1 cellular context compared by ENCODE assay signal in genomic region chr11:46593550-46594382, GRCh38.
A peak's percentile ranks its signal among the peaks of the same experiment; 100 is the strongest.
TF ChIP-seq lines count a peak whose summit lies in the region.

A gene with protein sequence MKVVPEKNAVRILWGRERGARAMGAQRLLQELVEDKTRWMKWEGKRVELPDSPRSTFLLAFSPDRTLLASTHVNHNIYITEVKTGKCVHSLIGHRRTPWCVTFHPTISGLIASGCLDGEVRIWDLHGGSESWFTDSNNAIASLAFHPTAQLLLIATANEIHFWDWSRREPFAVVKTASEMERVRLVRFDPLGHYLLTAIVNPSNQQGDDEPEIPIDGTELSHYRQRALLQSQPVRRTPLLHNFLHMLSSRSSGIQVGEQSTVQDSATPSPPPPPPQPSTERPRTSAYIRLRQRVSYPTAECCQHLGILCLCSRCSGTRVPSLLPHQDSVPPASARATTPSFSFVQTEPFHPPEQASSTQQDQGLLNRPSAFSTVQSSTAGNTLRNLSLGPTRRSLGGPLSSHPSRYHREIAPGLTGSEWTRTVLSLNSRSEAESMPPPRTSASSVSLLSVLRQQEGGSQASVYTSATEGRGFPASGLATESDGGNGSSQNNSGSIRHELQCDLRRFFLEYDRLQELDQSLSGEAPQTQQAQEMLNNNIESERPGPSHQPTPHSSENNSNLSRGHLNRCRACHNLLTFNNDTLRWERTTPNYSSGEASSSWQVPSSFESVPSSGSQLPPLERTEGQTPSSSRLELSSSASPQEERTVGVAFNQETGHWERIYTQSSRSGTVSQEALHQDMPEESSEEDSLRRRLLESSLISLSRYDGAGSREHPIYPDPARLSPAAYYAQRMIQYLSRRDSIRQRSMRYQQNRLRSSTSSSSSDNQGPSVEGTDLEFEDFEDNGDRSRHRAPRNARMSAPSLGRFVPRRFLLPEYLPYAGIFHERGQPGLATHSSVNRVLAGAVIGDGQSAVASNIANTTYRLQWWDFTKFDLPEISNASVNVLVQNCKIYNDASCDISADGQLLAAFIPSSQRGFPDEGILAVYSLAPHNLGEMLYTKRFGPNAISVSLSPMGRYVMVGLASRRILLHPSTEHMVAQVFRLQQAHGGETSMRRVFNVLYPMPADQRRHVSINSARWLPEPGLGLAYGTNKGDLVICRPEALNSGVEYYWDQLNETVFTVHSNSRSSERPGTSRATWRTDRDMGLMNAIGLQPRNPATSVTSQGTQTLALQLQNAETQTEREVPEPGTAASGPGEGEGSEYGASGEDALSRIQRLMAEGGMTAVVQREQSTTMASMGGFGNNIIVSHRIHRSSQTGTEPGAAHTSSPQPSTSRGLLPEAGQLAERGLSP (N-terminal part only) (minus strand): TSS chr11:46594023. CDS start chr11:46548380, 45,643 bp downstream.

TF ChIP-seq in HepG2, 621 proteins besides CTCF, POLR2A, EP300 and RAD21 (continued from another document):
- no peak for TF ChIP-seq FOXO4 (CRISPR knock-in tag; conservative IDR thresholded peaks at IDR 0.05)
- no peak for TF ChIP-seq NPAS2 (CRISPR knock-in tag; IDR thresholded peaks at IDR 0.05; ENCODE audit: borderline replicate concordance)
- TF ChIP-seq ZNF484 (CRISPR knock-in tag; IDR thresholded peaks at IDR 0.05; ENCODE audit: borderline replicate concordance, low read depth) = no peak
- TF ChIP-seq ZNF629 (CRISPR knock-in tag; conservative IDR thresholded peaks at IDR 0.05) = no peak
- TF ChIP-seq, protein P1, sequence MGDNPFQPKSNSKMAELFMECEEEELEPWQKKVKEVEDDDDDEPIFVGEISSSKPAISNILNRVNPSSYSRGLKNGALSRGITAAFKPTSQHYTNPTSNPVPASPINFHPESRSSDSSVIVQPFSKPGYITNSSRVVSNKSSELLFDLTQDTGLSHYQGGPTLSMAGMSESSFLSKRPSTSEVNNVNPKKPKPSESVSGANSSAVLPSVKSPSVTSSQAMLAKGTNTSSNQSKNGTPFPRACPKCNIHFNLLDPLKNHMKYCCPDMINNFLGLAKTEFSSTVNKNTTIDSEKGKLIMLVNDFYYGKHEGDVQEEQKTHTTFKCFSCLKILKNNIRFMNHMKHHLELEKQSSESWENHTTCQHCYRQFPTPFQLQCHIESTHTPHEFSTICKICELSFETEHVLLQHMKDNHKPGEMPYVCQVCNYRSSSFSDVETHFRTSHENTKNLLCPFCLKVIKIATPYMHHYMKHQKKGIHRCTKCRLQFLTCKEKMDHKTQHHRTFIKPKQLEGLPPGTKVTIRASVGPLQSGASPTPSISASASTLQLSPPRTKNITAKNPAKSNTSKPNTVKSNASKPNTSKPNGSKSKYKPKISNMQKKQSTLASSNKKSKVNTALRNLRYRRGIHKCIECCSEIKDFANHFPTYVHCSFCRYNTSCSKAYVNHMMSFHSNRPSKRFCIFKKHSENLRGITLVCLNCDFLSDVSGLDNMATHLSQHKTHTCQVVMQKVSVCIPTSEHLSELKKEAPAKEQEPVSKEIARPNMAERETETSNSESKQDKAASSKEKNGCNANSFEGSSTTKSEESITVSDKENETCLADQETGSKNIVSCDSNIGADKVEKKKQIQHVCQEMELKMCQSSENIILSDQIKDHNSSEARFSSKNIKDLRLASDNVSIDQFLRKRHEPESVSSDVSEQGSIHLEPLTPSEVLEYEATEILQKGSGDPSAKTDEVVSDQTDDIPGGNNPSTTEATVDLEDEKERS (CRISPR knock-in tag; IDR thresholded peaks at IDR 0.05) = 0 out of 2 replicates have a peak, but pooled peaks have one; percentile 77
- no peak for TF ChIP-seq ZNF761 (CRISPR knock-in tag; conservative IDR thresholded peaks at IDR 0.05)
- TF ChIP-seq PHB2 (IDR thresholded peaks at IDR 0.05; ENCODE audit: partially characterized antibody) = no peak
- no peak for TF ChIP-seq SOX6 (IDR thresholded peaks at IDR 0.05)
- TF ChIP-seq SOX6 (CRISPR knock-in tag; IDR thresholded peaks at IDR 0.05) = peak; percentile 74
- TF ChIP-seq PPARG (CRISPR knock-in tag; conservative IDR thresholded peaks at IDR 0.05) = peak; percentile 52; the same call in 1 of the 2 replicates
- TF ChIP-seq ZNF17 (CRISPR knock-in tag; IDR thresholded peaks at IDR 0.05) = 0 out of 2 replicates have a peak, but pooled peaks have one; percentile 40
- no peak; the same call in 1 of the 2 replicates for TF ChIP-seq ISL2 (CRISPR knock-in tag; IDR thresholded peaks at IDR 0.05)
- TF ChIP-seq IRF2 (CRISPR knock-in tag; IDR thresholded peaks at IDR 0.05) = peak; percentile 93
- peak; percentile 43 for TF ChIP-seq PHF20 (CRISPR knock-in tag; IDR thresholded peaks at IDR 0.05)
- TF ChIP-seq KLF15 (CRISPR knock-in tag; IDR thresholded peaks at IDR 0.05; ENCODE audit: borderline replicate concordance) = no peak; the same call in 1 of the 2 replicates
- TF ChIP-seq TRIM24 (CRISPR knock-in tag; IDR thresholded peaks at IDR 0.05) = no peak
- TF ChIP-seq, protein P2, sequence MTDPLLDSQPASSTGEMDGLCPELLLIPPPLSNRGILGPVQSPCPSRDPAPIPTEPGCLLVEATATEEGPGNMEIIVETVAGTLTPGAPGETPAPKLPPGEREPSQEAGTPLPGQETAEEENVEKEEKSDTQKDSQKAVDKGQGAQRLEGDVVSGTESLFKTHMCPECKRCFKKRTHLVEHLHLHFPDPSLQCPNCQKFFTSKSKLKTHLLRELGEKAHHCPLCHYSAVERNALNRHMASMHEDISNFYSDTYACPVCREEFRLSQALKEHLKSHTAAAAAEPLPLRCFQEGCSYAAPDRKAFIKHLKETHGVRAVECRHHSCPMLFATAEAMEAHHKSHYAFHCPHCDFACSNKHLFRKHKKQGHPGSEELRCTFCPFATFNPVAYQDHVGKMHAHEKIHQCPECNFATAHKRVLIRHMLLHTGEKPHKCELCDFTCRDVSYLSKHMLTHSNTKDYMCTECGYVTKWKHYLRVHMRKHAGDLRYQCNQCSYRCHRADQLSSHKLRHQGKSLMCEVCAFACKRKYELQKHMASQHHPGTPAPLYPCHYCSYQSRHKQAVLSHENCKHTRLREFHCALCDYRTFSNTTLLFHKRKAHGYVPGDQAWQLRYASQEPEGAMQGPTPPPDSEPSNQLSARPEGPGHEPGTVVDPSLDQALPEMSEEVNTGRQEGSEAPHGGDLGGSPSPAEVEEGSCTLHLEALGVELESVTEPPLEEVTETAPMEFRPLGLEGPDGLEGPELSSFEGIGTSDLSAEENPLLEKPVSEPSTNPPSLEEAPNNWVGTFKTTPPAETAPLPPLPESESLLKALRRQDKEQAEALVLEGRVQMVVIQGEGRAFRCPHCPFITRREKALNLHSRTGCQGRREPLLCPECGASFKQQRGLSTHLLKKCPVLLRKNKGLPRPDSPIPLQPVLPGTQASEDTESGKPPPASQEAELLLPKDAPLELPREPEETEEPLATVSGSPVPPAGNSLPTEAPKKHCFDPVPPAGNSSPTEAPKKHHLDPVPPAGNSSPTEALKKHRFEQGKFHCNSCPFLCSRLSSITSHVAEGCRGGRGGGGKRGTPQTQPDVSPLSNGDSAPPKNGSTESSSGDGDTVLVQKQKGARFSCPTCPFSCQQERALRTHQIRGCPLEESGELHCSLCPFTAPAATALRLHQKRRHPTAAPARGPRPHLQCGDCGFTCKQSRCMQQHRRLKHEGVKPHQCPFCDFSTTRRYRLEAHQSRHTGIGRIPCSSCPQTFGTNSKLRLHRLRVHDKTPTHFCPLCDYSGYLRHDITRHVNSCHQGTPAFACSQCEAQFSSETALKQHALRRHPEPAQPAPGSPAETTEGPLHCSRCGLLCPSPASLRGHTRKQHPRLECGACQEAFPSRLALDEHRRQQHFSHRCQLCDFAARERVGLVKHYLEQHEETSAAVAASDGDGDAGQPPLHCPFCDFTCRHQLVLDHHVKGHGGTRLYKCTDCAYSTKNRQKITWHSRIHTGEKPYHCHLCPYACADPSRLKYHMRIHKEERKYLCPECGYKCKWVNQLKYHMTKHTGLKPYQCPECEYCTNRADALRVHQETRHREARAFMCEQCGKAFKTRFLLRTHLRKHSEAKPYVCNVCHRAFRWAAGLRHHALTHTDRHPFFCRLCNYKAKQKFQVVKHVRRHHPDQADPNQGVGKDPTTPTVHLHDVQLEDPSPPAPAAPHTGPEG (CRISPR knock-in tag; IDR thresholded peaks at IDR 0.05) = peak; percentile 71; the same call in 1 of the 2 replicates
- peak; percentile 76; the same call in 1 of the 2 replicates for TF ChIP-seq FOXJ3 (CRISPR knock-in tag; IDR thresholded peaks at IDR 0.05; ENCODE audit: borderline replicate concordance)
- TF ChIP-seq ZNF343 (CRISPR knock-in tag; IDR thresholded peaks at IDR 0.05) = no peak
- TF ChIP-seq ZNF124 (CRISPR knock-in tag; IDR thresholded peaks at IDR 0.05) = peak; percentile 83
